ENCODE assay signal across 1 cellular context in the genomic region with DNA sequence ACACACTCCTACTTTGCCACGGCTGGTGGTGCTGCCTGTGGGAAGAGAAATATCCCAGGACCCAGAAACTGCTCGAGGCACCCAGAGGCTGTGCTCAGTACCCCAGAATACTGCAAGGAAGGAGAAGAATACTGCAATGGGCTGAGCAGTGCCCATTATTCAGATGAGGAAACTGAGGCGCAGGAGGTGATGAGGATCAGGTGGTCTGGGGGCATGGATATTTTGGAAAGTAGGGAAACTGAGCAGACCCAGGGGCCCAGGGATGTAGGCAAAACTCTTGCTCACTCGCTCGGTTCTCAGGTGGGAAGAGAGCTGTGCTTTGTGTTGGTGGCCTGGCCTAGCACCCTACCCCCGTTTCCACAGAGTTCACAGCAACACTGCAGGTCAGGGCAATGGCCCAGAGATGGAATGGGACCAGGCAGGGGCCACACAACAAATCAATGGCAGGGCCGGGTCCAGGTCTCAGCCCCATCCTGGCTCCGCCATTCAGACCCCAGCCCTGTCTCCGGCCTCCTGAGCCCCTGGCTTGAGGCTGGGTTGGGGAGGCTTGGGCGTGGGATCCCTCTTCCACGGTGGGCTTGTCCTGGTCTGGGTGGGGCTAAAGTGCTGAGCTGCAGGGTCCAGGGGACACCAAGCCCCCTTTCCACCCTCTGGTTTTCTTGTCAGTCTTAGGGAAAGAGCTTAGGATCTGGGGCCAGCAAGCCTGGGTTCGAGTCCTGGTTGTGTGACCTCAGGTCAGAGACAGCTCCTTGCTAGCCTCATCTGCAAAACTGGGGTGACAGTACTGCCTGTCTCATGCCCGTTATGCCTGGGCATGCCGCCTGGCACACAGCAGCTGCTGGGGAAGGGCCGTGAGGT.
TF ChIP-seq lines count a peak whose summit lies in the region.

No MANE protein-coding gene starts in this region.

TF ChIP-seq in H1, 55 proteins besides CTCF, POLR2A, EP300 and RAD21:
- TF ChIP-seq, protein P1, sequence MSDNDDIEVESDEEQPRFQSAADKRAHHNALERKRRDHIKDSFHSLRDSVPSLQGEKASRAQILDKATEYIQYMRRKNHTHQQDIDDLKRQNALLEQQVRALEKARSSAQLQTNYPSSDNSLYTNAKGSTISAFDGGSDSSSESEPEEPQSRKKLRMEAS (IDR thresholded peaks at IDR 0.05): no peak
- no peak for TF ChIP-seq CREB1 (IDR thresholded peaks at IDR 0.05)
- no peak for TF ChIP-seq YY1 (IDR thresholded peaks at IDR 0.05; ENCODE audit: low read depth, low read length)
- TF ChIP-seq CHD1 (IDR thresholded peaks at IDR 0.05; ENCODE audit: low read depth, low read length): no peak
- no peak for TF ChIP-seq JUN (IDR thresholded peaks at IDR 0.05; ENCODE audit: low read depth, low read length)
